ENCODE assay signal across 16 cellular contexts in genomic region chr14:100442473-100443260, GRCh38.
"Had no signal": no experiment of that assay in that cellular context is flagged by ENCODE, and none has a peak within 500 bp of the region (broad histone marks: within the 10 kb centered on the region; RNA-seq: fewer than 3 reads in every experiment).

No MANE protein-coding gene starts in this region.

- H3K27me3 ChIP-seq: dorsolateral prefrontal cortex, esophagus muscularis mucosa, pancreas, thyroid gland, vagina had no signal

- DNase-seq: activated CD4-positive, alpha-beta T cell treated with anti-CD3 and anti-CD28 coated beads, Interleukin-2, amount 50 U/mL, for 4 hours; activated CD8-positive, alpha-beta memory T cell treated with anti-CD3 and anti-CD28 coated beads, Interleukin-2, amount 10 ng/mL, durations not matched to agents 7 days and 5 days; activated effector memory CD4-positive, alpha-beta T cell treated with Interleukin-2 at 50 U/mL for 16 hours; activated naive CD8-positive, alpha-beta T cell treated with anti-CD3 and anti-CD28 coated beads for 36 hours; activated T-cell treated with anti-CD3 and anti-CD28 coated beads, Interleukin-2, amount 50 U/mL, for 24 hours; anterior cingulate cortex; dorsolateral prefrontal cortex; glutamatergic neuron; nephron progenitor cell; pancreas; thyroid gland had no signal

- H3K4me3 ChIP-seq: dorsolateral prefrontal cortex, esophagus muscularis mucosa, pancreas, skin epidermis, thyroid gland, vagina had no signal

- ATAC-seq: activated CD4-positive, CD25-positive, alpha-beta regulatory T cell treated with anti-CD3 and anti-CD28 coated beads, Interleukin-2, amount 50 U/mL, for 24 hours; activated CD8-positive, alpha-beta memory T cell treated with anti-CD3 and anti-CD28 coated beads, Interleukin-2, amount 10 ng/mL, durations not matched to agents 7 days and 5 days; left lobe of liver had no signal

- H3K36me3 ChIP-seq: esophagus muscularis mucosa, pancreas, thyroid gland, vagina had no signal

- H3K27ac ChIP-seq: esophagus muscularis mucosa, skin epidermis, thyroid gland, vagina had no signal

- H3K9me3 ChIP-seq: esophagus muscularis mucosa, pancreas, thyroid gland, vagina had no signal
